Comparison of ENCODE assay signal across 1 cellular context in genomic region chr15:76377217-76377616, GRCh38.
TF ChIP-seq lines count a peak whose summit lies in the region.

No MANE protein-coding gene starts in this region.

TF ChIP-seq in HepG2, 621 proteins besides CTCF, POLR2A, EP300 and RAD21 (continued from another document and continues in another):
- TF ChIP-seq SIX1 (CRISPR knock-in tag; IDR thresholded peaks at IDR 0.05; ENCODE audit: borderline replicate concordance) (no peak), MYC (CRISPR knock-in tag; IDR thresholded peaks at IDR 0.05; ENCODE audit: borderline replicate concordance) (no peak), HDAC1 (CRISPR knock-in tag; IDR thresholded peaks at IDR 0.05) (0 out of 2 replicates have a peak, but pooled peaks have one; percentile 16), SPEN (CRISPR knock-in tag; IDR thresholded peaks at IDR 0.05; ENCODE audit: low read depth) (no peak), ZNF687 (CRISPR knock-in tag; IDR thresholded peaks at IDR 0.05) (no peak), MTA1 (CRISPR knock-in tag; IDR thresholded peaks at IDR 0.05; ENCODE audit: borderline replicate concordance) (no peak), MZF1 (CRISPR knock-in tag; IDR thresholded peaks at IDR 0.05; ENCODE audit: borderline replicate concordance) (no peak), EZH2 (conservative IDR thresholded peaks at IDR 0.05; ENCODE audit: low read depth, low read length) (no peak), ZNF83 (CRISPR knock-in tag; IDR thresholded peaks at IDR 0.05; ENCODE audit: borderline replicate concordance) (no peak), NR2F1 (CRISPR knock-in tag; IDR thresholded peaks at IDR 0.05) (peak; percentile 74 to 85), ZBTB21 (CRISPR knock-in tag; IDR thresholded peaks at IDR 0.05) (no peak), ZNF672 (CRISPR knock-in tag; IDR thresholded peaks at IDR 0.05) (no peak), ZNF33A (CRISPR knock-in tag; IDR thresholded peaks at IDR 0.05; ENCODE audit: borderline replicate concordance) (no peak), NR2F6 (IDR thresholded peaks at IDR 0.05) (peak; percentile 91), NR2F6 (CRISPR knock-in tag; IDR thresholded peaks at IDR 0.05) (peak; percentile 86), PRPF4 (IDR thresholded peaks at IDR 0.05; ENCODE audit: low read depth, low read length, poor library complexity, severe bottlenecking) (no peak), NR2F2 (IDR thresholded peaks at IDR 0.05; ENCODE audit: borderline replicate concordance, low read depth) (peak; percentile 74), ZFP1 (CRISPR knock-in tag; IDR thresholded peaks at IDR 0.05) (no peak), RXRB (CRISPR knock-in tag; IDR thresholded peaks at IDR 0.05; ENCODE audit: borderline replicate concordance) (peak; percentile 83), THYN1 (CRISPR knock-in tag; IDR thresholded peaks at IDR 0.05; ENCODE audit: borderline replicate concordance, low read depth) (no peak), ZNF468 (CRISPR knock-in tag; IDR thresholded peaks at IDR 0.05) (no peak), FOXP4 (CRISPR knock-in tag; IDR thresholded peaks at IDR 0.05) (0 out of 2 replicates have a peak, but pooled peaks have one; percentile 27), ZNF430 (CRISPR knock-in tag; IDR thresholded peaks at IDR 0.05) (no peak), FOXC1 (CRISPR knock-in tag; IDR thresholded peaks at IDR 0.05; ENCODE audit: borderline replicate concordance) (no peak), ZFP41 (CRISPR knock-in tag; IDR thresholded peaks at IDR 0.05; ENCODE audit: borderline replicate concordance) (no peak), SP1 (IDR thresholded peaks at IDR 0.05) (no peak), SP1 (CRISPR knock-in tag; IDR thresholded peaks at IDR 0.05) (no peak), ZNF569 (CRISPR knock-in tag; IDR thresholded peaks at IDR 0.05; ENCODE audit: borderline replicate concordance) (no peak), ZFP36L2 (CRISPR knock-in tag; IDR thresholded peaks at IDR 0.05) (no peak), MIXL1 (CRISPR knock-in tag; IDR thresholded peaks at IDR 0.05) (peak; percentile 93), STAT5B (CRISPR knock-in tag; IDR thresholded peaks at IDR 0.05) (no peak), ZNF878 (CRISPR knock-in tag; IDR thresholded peaks at IDR 0.05) (no peak), ZFP82 (CRISPR knock-in tag; IDR thresholded peaks at IDR 0.05; ENCODE audit: borderline replicate concordance) (no peak), MLX (CRISPR knock-in tag; IDR thresholded peaks at IDR 0.05) (no peak), ZNF775 (CRISPR knock-in tag; IDR thresholded peaks at IDR 0.05; ENCODE audit: borderline replicate concordance) (no peak), REPIN1 (CRISPR knock-in tag; IDR thresholded peaks at IDR 0.05; ENCODE audit: borderline replicate concordance, low read depth) (no peak), ESRRA (CRISPR knock-in tag; IDR thresholded peaks at IDR 0.05; ENCODE audit: low read depth) (peak; percentile 89), CREM (IDR thresholded peaks at IDR 0.05) (0 out of 2 replicates have a peak, but pooled peaks have one; percentile 42), CREM (CRISPR knock-in tag; IDR thresholded peaks at IDR 0.05) (no peak), NCOR1 (IDR thresholded peaks at IDR 0.05; ENCODE audit: borderline replicate concordance, low read length) (peak; percentile 56; the same call in 1 of the 2 replicates), ZNF720 (CRISPR knock-in tag; IDR thresholded peaks at IDR 0.05) (no peak), ASH2L (IDR thresholded peaks at IDR 0.05; ENCODE audit: insufficient read length, low read depth, low read length) (peak; percentile 26), HNF4A (CRISPR knock-in tag; IDR thresholded peaks at IDR 0.05) (peak; percentile 79), ZNF740 (CRISPR knock-in tag; IDR thresholded peaks at IDR 0.05) (no peak), RBFOX2 (IDR thresholded peaks at IDR 0.05; ENCODE audit: low read depth, low read length) (no peak), KAT7 (CRISPR knock-in tag; IDR thresholded peaks at IDR 0.05; ENCODE audit: borderline replicate concordance) (no peak), ZNF451 (CRISPR knock-in tag; IDR thresholded peaks at IDR 0.05) (no peak), ZNF496 (CRISPR knock-in tag; IDR thresholded peaks at IDR 0.05; ENCODE audit: insufficient replicate concordance) (no peak), SALL1 (CRISPR knock-in tag; IDR thresholded peaks at IDR 0.05) (peak; percentile 22; the same call in 1 of the 2 replicates), TFE3 (CRISPR knock-in tag; IDR thresholded peaks at IDR 0.05) (no peak), PPARG (CRISPR knock-in tag; conservative IDR thresholded peaks at IDR 0.05) (peak; percentile 89), TBX3 (IDR thresholded peaks at IDR 0.05; ENCODE audit: borderline replicate concordance) (peak; percentile 48; the same call in 1 of the 2 replicates), GLI4 (CRISPR knock-in tag; IDR thresholded peaks at IDR 0.05; ENCODE audit: borderline replicate concordance) (no peak), NFKBIZ (CRISPR knock-in tag; IDR thresholded peaks at IDR 0.05) (no peak), ZNF264 (CRISPR knock-in tag; IDR thresholded peaks at IDR 0.05) (no peak), PITX1 (CRISPR knock-in tag; IDR thresholded peaks at IDR 0.05) (no peak), SOX6 (IDR thresholded peaks at IDR 0.05) (no peak), SOX6 (CRISPR knock-in tag; IDR thresholded peaks at IDR 0.05) (peak; percentile 39; the same call in 1 of the 2 replicates)
- TF ChIP-seq, protein P1, sequence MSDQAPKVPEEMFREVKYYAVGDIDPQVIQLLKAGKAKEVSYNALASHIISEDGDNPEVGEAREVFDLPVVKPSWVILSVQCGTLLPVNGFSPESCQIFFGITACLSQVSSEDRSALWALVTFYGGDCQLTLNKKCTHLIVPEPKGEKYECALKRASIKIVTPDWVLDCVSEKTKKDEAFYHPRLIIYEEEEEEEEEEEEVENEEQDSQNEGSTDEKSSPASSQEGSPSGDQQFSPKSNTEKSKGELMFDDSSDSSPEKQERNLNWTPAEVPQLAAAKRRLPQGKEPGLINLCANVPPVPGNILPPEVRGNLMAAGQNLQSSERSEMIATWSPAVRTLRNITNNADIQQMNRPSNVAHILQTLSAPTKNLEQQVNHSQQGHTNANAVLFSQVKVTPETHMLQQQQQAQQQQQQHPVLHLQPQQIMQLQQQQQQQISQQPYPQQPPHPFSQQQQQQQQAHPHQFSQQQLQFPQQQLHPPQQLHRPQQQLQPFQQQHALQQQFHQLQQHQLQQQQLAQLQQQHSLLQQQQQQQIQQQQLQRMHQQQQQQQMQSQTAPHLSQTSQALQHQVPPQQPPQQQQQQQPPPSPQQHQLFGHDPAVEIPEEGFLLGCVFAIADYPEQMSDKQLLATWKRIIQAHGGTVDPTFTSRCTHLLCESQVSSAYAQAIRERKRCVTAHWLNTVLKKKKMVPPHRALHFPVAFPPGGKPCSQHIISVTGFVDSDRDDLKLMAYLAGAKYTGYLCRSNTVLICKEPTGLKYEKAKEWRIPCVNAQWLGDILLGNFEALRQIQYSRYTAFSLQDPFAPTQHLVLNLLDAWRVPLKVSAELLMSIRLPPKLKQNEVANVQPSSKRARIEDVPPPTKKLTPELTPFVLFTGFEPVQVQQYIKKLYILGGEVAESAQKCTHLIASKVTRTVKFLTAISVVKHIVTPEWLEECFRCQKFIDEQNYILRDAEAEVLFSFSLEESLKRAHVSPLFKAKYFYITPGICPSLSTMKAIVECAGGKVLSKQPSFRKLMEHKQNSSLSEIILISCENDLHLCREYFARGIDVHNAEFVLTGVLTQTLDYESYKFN (CRISPR knock-in tag; conservative IDR thresholded peaks at IDR 0.05): peak; percentile 64
- TF ChIP-seq, protein P2, sequence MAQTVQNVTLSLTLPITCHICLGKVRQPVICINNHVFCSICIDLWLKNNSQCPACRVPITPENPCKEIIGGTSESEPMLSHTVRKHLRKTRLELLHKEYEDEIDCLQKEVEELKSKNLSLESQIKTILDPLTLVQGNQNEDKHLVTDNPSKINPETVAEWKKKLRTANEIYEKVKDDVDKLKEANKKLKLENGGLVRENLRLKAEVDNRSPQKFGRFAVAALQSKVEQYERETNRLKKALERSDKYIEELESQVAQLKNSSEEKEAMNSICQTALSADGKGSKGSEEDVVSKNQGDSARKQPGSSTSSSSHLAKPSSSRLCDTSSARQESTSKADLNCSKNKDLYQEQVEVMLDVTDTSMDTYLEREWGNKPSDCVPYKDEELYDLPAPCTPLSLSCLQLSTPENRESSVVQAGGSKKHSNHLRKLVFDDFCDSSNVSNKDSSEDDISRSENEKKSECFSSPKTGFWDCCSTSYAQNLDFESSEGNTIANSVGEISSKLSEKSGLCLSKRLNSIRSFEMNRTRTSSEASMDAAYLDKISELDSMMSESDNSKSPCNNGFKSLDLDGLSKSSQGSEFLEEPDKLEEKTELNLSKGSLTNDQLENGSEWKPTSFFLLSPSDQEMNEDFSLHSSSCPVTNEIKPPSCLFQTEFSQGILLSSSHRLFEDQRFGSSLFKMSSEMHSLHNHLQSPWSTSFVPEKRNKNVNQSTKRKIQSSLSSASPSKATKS (CRISPR knock-in tag; IDR thresholded peaks at IDR 0.05): no peak
- TF ChIP-seq, protein P3, sequence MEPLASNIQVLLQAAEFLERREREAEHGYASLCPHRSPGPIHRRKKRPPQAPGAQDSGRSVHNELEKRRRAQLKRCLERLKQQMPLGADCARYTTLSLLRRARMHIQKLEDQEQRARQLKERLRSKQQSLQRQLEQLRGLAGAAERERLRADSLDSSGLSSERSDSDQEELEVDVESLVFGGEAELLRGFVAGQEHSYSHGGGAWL (CRISPR knock-in tag; IDR thresholded peaks at IDR 0.05): no peak
- TF ChIP-seq, protein P4, sequence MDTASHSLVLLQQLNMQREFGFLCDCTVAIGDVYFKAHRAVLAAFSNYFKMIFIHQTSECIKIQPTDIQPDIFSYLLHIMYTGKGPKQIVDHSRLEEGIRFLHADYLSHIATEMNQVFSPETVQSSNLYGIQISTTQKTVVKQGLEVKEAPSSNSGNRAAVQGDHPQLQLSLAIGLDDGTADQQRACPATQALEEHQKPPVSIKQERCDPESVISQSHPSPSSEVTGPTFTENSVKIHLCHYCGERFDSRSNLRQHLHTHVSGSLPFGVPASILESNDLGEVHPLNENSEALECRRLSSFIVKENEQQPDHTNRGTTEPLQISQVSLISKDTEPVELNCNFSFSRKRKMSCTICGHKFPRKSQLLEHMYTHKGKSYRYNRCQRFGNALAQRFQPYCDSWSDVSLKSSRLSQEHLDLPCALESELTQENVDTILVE (CRISPR knock-in tag; IDR thresholded peaks at IDR 0.05): no peak
